ENCODE assay signal across 8 cellular contexts in genomic region chr9:26856413-26857032, GRCh38. TPM values are rescaled to one million over a fixed set of nuclear protein-coding genes. Genes with fewer than 3 reads are reported as not detected.
A peak's percentile ranks its signal among the peaks of the same experiment; 100 is the strongest.
DNase-seq lines count a peak whose midpoint lies in the region; ATAC-seq and TF ChIP-seq lines count a peak whose summit lies in the region.

No MANE protein-coding gene starts in this region.

- H3K9me3 ChIP-seq in GM23248 (ENCODE audit: low read depth) (no peaks in the 10 kb centered on the region), fibroblast of lung (ENCODE audit: control insufficient read depth, insufficient read depth, low read depth, low read length) (no peaks in the 10 kb centered on the region)

- no peak overlapping the region for H3K27ac ChIP-seq in GM23248
- H3K27ac ChIP-seq in fibroblast of lung (ENCODE audit: insufficient read depth, low read length): no peak overlapping the region

- peak; percentile 77 for TF ChIP-seq CTCF in LNCaP clone FGC (IDR thresholded peaks at IDR 0.05; ENCODE audit: control insufficient read depth, extremely low read depth, insufficient read depth)
- TF ChIP-seq CTCF in fibroblast of lung (conservative IDR thresholded peaks at IDR 0.05 in 1 of 2, IDR thresholded peaks at IDR 0.05 in 1 of 2; ENCODE audit: low read depth in 1 of 2, low read length in 2 of 2): peak; percentile 35 to 63

- H3K9me2 ChIP-seq in GM23248 (ENCODE audit: insufficient read depth): no peaks in the 10 kb centered on the region

- peak; percentile 22 for DNase-seq in stimulated activated CD4-positive, alpha-beta T cell treated with anti-CD3 and anti-CD28 coated beads, Interleukin-15, amount 100 ng/mL, for 24 hours
- DNase-seq in stimulated activated CD4-positive, alpha-beta T cell treated with anti-CD3 and anti-CD28 coated beads, Interleukin-12 subunit alpha, Interleukin-12 subunit beta, amount 100 ng/mL, for 4 hours: no peak
- DNase-seq in GM23248 (peak; percentile 56), LNCaP clone FGC (ENCODE audit: low read depth) (peak; percentile 75), RPMI7951 (ENCODE audit: low read depth) (peak; percentile 56), fibroblast of lung (ENCODE audit: low read depth in 2 of 2) (peak; percentile 35 to 70), skeletal muscle cell (ENCODE audit: low read depth) (peak; percentile 7)

- H3K4me2 ChIP-seq in GM23248 (ENCODE audit: unreplicated experiment) (no peak overlapping the region), fibroblast of lung (ENCODE audit: extremely low read depth, insufficient read depth, low read length) (no peak overlapping the region)

- H3K9me3 Mint-ChIP-seq in stimulated activated memory B cell treated with anti-CD40 and anti-IgM and Interleukin-4, amounts not matched to agents 10 μg/mL and 1 μg/mL and 100 μg/mL, for 72 hours: no peaks in the 10 kb centered on the region

- no peaks in the 10 kb centered on the region for H3F3A ChIP-seq in GM23248 (ENCODE audit: insufficient read depth)

- H3K36me3 Mint-ChIP-seq in stimulated activated memory B cell treated with anti-CD40 and anti-IgM and Interleukin-4, amounts not matched to agents 10 μg/mL and 1 μg/mL and 100 μg/mL, for 72 hours: peaks cover 40% of the 10 kb centered on the region

- H2AFZ ChIP-seq in GM23248 (no peak overlapping the region), fibroblast of lung (ENCODE audit: low read length) (no peak overlapping the region)

- in situ Hi-C loops in GM23248 (cut with MboI): loop anchor here (10.0 kb wide), 1 partner anchor 112 kb away; no protein-coding TSS in a partner anchor

- H3K4me1 Mint-ChIP-seq in stimulated activated memory B cell treated with anti-CD40 and anti-IgM and Interleukin-4, amounts not matched to agents 10 μg/mL and 1 μg/mL and 100 μg/mL, for 72 hours: no peaks in the 10 kb centered on the region

- H3K27ac Mint-ChIP-seq in stimulated activated memory B cell treated with anti-CD40 and anti-IgM and Interleukin-4, amounts not matched to agents 10 μg/mL and 1 μg/mL and 100 μg/mL, for 72 hours: no peak overlapping the region

- H3K4me1 ChIP-seq in GM23248 (ENCODE audit: insufficient read depth) (no peaks in the 10 kb centered on the region), fibroblast of lung (ENCODE audit: control insufficient read depth, extremely low read depth, insufficient read depth, low read length) (no peaks in the 10 kb centered on the region)

- no peak overlapping the region for H3K4me3 ChIP-seq in GM23248
- H3K4me3 ChIP-seq in LNCaP clone FGC (ENCODE audit: low read depth, low read length): no peak overlapping the region
- no peak overlapping the region for H3K4me3 ChIP-seq in fibroblast of lung (replicated peaks in 1 of 4; ENCODE audit: control extremely low read depth in 1 of 4, insufficient read depth in 1 of 4, low read depth in 3 of 4, low read length in 4 of 4)
- no peak overlapping the region for H3K4me3 ChIP-seq in skeletal muscle cell (ENCODE audit: low read depth, low read length)

- no peak for ATAC-seq in stimulated activated memory B cell treated with anti-CD40 and anti-IgM and Interleukin-4, amounts not matched to agents 10 μg/mL and 1 μg/mL and 100 μg/mL, for 72 hours

- H3K4me3 Mint-ChIP-seq in stimulated activated memory B cell treated with anti-CD40 and anti-IgM and Interleukin-4, amounts not matched to agents 10 μg/mL and 1 μg/mL and 100 μg/mL, for 72 hours: no peak overlapping the region

- no peaks in the 10 kb centered on the region for H3K27me3 ChIP-seq in GM23248 (replicated peaks; ENCODE audit: insufficient read depth)
- no peaks in the 10 kb centered on the region for H3K27me3 ChIP-seq in fibroblast of lung (ENCODE audit: control insufficient read depth, insufficient read depth, low read length)

- no peaks in the 10 kb centered on the region for H3K36me3 ChIP-seq in GM23248 (ENCODE audit: low read depth)
- no peaks in the 10 kb centered on the region for H3K36me3 ChIP-seq in fibroblast of lung (ENCODE audit: control insufficient read depth, insufficient read depth, low read length)

- H4K20me1 ChIP-seq in GM23248 (ENCODE audit: insufficient read depth) (no peaks in the 10 kb centered on the region), fibroblast of lung (ENCODE audit: control insufficient read depth, extremely low read depth, insufficient read depth, low read length) (no peaks in the 10 kb centered on the region)

- H3K79me2 ChIP-seq in GM23248 (ENCODE audit: insufficient read depth) (no peaks in the 10 kb centered on the region), fibroblast of lung (ENCODE audit: control insufficient read depth, insufficient read depth, low read length) (no peaks in the 10 kb centered on the region)

- H3K9ac ChIP-seq in GM23248: no peak overlapping the region
- H3K9ac ChIP-seq in fibroblast of lung (ENCODE audit: insufficient read depth, low read length): no peak overlapping the region

- 68 to 82% methylated on average over 1 of the region's 1 CpG for WGBS in GM23248 (ENCODE audit: low coverage in 1 of 2, low lambda C conversion rate in 2 of 2, missing lambda C conversion rate in 2 of 2), 2 experiments

- no peaks in the 10 kb centered on the region for H3K27me3 Mint-ChIP-seq in stimulated activated memory B cell treated with anti-CD40 and anti-IgM and Interleukin-4, amounts not matched to agents 10 μg/mL and 1 μg/mL and 100 μg/mL, for 72 hours

RNA-seq across cellular contexts. Expression of gene CAAP1, which starts 36.1 kb away (rescaled TPM):
- 17.2 and 23.1 TPM in 2 replicates for total RNA-seq in GM23248 (2014; rRNA removed; shearing (Covaris generic))
- polyA plus RNA-seq in GM23248 (2016; fragmentation: Nextera tagmentation; extraction: Ambion mirVana) (17.2 and 19.8 TPM in 2 replicates), fibroblast of lung (13.9 and 14.1 TPM in 2 replicates)
- total RNA-seq in RPMI7951 (2014; rRNA removed; shearing (Covaris generic)): 17.6 and 19.2 TPM in 2 replicates
- 14.4 and 15.9 TPM in 2 replicates for total RNA-seq in fibroblast of lung
- 10.8 and 11.0 TPM in 2 replicates for polyA plus RNA-seq in fibroblast of lung (2012)
- 1.3 and 1.4 TPM in 2 replicates for polyA minus RNA-seq in fibroblast of lung (ENCODE audit: low replicate concordance)
